In the genomic region with DNA sequence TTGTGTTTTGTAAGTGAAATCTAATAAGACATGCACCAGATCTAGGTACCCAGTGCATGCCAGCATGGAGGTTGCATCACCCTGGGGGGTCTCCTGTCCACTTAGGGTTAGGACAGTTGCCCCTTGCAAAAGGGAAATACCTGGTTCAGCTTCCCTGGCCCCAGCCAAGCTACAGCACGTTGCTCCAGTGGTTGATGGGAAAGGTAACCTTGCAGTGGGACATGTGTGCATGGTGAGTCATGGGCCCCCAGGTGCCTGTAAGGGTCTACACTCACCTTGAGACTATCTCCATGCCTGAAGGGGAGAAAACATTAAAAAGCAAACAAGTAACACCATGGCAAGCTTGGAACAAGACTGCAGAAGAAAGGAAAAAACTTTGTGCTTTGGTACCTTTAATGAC, we compare ENCODE assay signal across 24 cellular contexts.
"Had no signal": no experiment of that assay in that cellular context is flagged by ENCODE, and none has a peak within 500 bp of the region (broad histone marks: within the 10 kb centered on the region; RNA-seq: fewer than 3 reads in every experiment).

No MANE protein-coding gene starts in this region.

- H3K4me1 ChIP-seq: gastrocnemius medialis, heart right ventricle, left lung, lower lobe of right lung had no signal

- H3K27ac ChIP-seq: coronary artery, dorsolateral prefrontal cortex, epithelial cell of prostate, gastrocnemius medialis, heart right ventricle, left lung, lower lobe of right lung had no signal

- H3K36me3 ChIP-seq: gastrocnemius medialis, heart right ventricle, left lung, lower lobe of right lung had no signal

- FAIRE-seq: colon, endothelial cell of umbilical vein had no signal

- H3K4me3 ChIP-seq: coronary artery, dorsolateral prefrontal cortex, gastrocnemius medialis, heart right ventricle, left lung, lower lobe of right lung had no signal

- H3K27me3 ChIP-seq: dorsolateral prefrontal cortex, gastrocnemius medialis, left lung had no signal

- ATAC-seq: esophagus mucosa, gastrocnemius medialis, heart right ventricle, left cardiac atrium, left lung, left ventricle myocardium superior, lower lobe of right lung had no signal

- H3K9me3 ChIP-seq: gastrocnemius medialis, left lung, lower lobe of right lung had no signal

- DNase-seq: dermis blood vessel endothelial cell; dorsolateral prefrontal cortex; effector CD4-positive, alpha-beta T cell; effector memory CD4-positive, alpha-beta T cell; erythroblast; foreskin melanocyte; gastrocnemius medialis; glutamatergic neuron; head of caudate nucleus; heart right ventricle; hippocampal formation; immature natural killer cell; islet precursor cell; left cardiac atrium; left lung; left ventricle myocardium superior; lower lobe of right lung; mesendoderm; midbrain had no signal
